16 cellular contexts compared by ENCODE assay signal in genomic region chr11:65814960-65815565, GRCh38. TPM values are rescaled to one million over a fixed set of nuclear protein-coding genes. Genes with fewer than 3 reads are reported as not detected.
A peak's percentile ranks its signal among the peaks of the same experiment; 100 is the strongest.
DNase-seq lines count a peak whose midpoint lies in the region; ATAC-seq lines count a peak whose summit lies in the region.
"Had no signal": no experiment of that assay in that cellular context is flagged by ENCODE, and none has a peak within 500 bp of the region (broad histone marks: within the 10 kb centered on the region; RNA-seq: fewer than 3 reads in every experiment).

No MANE protein-coding gene starts in this region.

- H3K4me1 Mint-ChIP-seq in T-helper 17 cell, result peaks cover 7% of the 10 kb centered on the region

- no peak overlapping the region for H4K8ac ChIP-seq in trophoblast cell (ENCODE audit: low read depth, low read length)

- H3K4me3 ChIP-seq in ACC112 (ENCODE audit: low read depth, low read length) (no peak overlapping the region), trophoblast cell (ENCODE audit: low read depth, low read length) (no peak overlapping the region)

- WGBS in trophoblast cell (ENCODE audit: extremely low coverage, insufficient coverage, insufficient read length), result no CpG with 5 or more reads among the region's 16 CpGs

- H3K4ac ChIP-seq in trophoblast cell (ENCODE audit: low read depth, low read length), result no peak overlapping the region

- H3K27ac Mint-ChIP-seq in T-helper 17 cell, result peak overlapping the region; percentile 47
- H3K27ac Mint-ChIP-seq: B cell; CD4-positive, CD25-positive, alpha-beta regulatory T cell had no signal

- H2AFZ ChIP-seq in ACC112 (ENCODE audit: low read length, unreplicated experiment), result no peak overlapping the region
- peak overlapping the region; percentile 32 for H2AFZ ChIP-seq in trophoblast cell (ENCODE audit: insufficient read depth, low read length, poor library complexity)

- no peak overlapping the region for H2AK5ac ChIP-seq in trophoblast cell (ENCODE audit: low read length)

- no peak overlapping the region for H4K12ac ChIP-seq in trophoblast cell (ENCODE audit: low read depth, low read length)

- peak overlapping the region; percentile 98 for H2BK5ac ChIP-seq in trophoblast cell (ENCODE audit: low read depth, low read length, poor library complexity)

- H3K4me1 ChIP-seq in ACC112 (ENCODE audit: control insufficient read depth, insufficient read depth, low read length, unreplicated experiment) (peaks cover 22% of the 10 kb centered on the region), trophoblast cell (ENCODE audit: control insufficient read depth in 1 of 2, insufficient read depth in 2 of 2, low read length in 2 of 2) (peaks cover 2 to 9% of the 10 kb centered on the region in 2 experiments)

- H3K36me3 ChIP-seq in ACC112 (ENCODE audit: insufficient read depth, low read length) (no peaks in the 10 kb centered on the region), trophoblast cell (ENCODE audit: control insufficient read depth in 1 of 2, insufficient read depth in 2 of 2, low read length in 2 of 2) (no peaks in the 10 kb centered on the region)

- H3K27me3 ChIP-seq in ACC112 (ENCODE audit: insufficient read depth, low read length) (no peaks in the 10 kb centered on the region), trophoblast cell (ENCODE audit: insufficient read depth, low read length) (no peaks in the 10 kb centered on the region)

- H4K91ac ChIP-seq in trophoblast cell (ENCODE audit: low read depth, low read length), result peak overlapping the region; percentile 95

- H3K14ac ChIP-seq in trophoblast cell (ENCODE audit: low read length), result peak overlapping the region; percentile 55

- peaks cover 16% of the 10 kb centered on the region for H3K79me1 ChIP-seq in trophoblast cell (ENCODE audit: low read length)

- H2BK120ac ChIP-seq in trophoblast cell (ENCODE audit: insufficient read depth, low read length, poor library complexity), result peak overlapping the region; percentile 61

- no peak for ATAC-seq in T-helper 17 cell
- ATAC-seq in HG03354 (IDR thresholded peaks at IDR 0.05; ENCODE audit: poor library complexity, severe bottlenecking, unreplicated experiment), result no peak

- no peak overlapping the region for H3K9ac ChIP-seq in trophoblast cell (ENCODE audit: low read length)

- no peaks in the 10 kb centered on the region for H3K27me3 Mint-ChIP-seq in T-helper 17 cell

- H3K27ac ChIP-seq in ACC112 (ENCODE audit: low read depth, low read length) (peak overlapping the region; percentile 64; the same call in 1 of the 2 replicates), trophoblast cell (ENCODE audit: low read depth, low read length) (peak overlapping the region; percentile 80), substantia nigra (ENCODE audit: low read depth, low read length, poor library complexity, severe bottlenecking) (no peak overlapping the region)

- H3K79me2 ChIP-seq in ACC112 (ENCODE audit: control insufficient read depth, insufficient read depth, low read length, unreplicated experiment), result peaks cover 9% of the 10 kb centered on the region
- no peaks in the 10 kb centered on the region for H3K79me2 ChIP-seq in trophoblast cell (ENCODE audit: control insufficient read depth, insufficient read depth, low read length, poor library complexity)

- in situ Hi-C loops in KBM-7 (cut with MboI; ENCODE audit: low pct_unique_long_range_greater_than_20kb, low sequenced_read_pairs), result no loop called here

- H3K9me3 ChIP-seq in T-helper 17 cell (ENCODE audit: control insufficient read depth, low read length, poor library complexity, severe bottlenecking) (no peaks in the 10 kb centered on the region), trophoblast cell (ENCODE audit: insufficient read depth, low read depth, low read length) (peaks cover 4% of the 10 kb centered on the region)

- DNase-seq in T-helper 17 cell (no peak), iPS-NIHi11 (ENCODE audit: low spot score) (peak; percentile 1), trophoblast cell (peak; percentile 81 to 91), substantia nigra (lab: John Stamatoyannopoulos, UW) (no peak), LoVo (ENCODE audit: low spot score) (no peak), KBM-7 (no peak)
- DNase-seq: 8988T; CD4-positive, CD25-positive, alpha-beta regulatory T cell; COR-L47; NCI-H1417; NCI-H187 treated with DMSO at 0.1 percent for 48 hours; NCI-H345; NCI-H524 treated with DMSO at 0.1 percent for 48 hours had no signal

- H3K18ac ChIP-seq in trophoblast cell (ENCODE audit: low read length), result no peak overlapping the region

- H3K23ac ChIP-seq in trophoblast cell (ENCODE audit: low read length), result no peak overlapping the region

- H3K36me3 Mint-ChIP-seq in T-helper 17 cell (ENCODE audit: low read depth), result peaks cover 2% of the 10 kb centered on the region
- H3K36me3 Mint-ChIP-seq: CD4-positive, CD25-positive, alpha-beta regulatory T cell had no signal

- H2BK12ac ChIP-seq in trophoblast cell (ENCODE audit: low read length), result no peak overlapping the region

- H3K4me2 ChIP-seq in trophoblast cell (ENCODE audit: low read length), result peak overlapping the region; percentile 21

- H3K4me3 Mint-ChIP-seq in T-helper 17 cell, result no peak overlapping the region
- H3K4me3 Mint-ChIP-seq: B cell; CD4-positive, CD25-positive, alpha-beta regulatory T cell had no signal

RNA-seq across cellular contexts. Expression of gene SNX32, which starts 18.7 kb away (rescaled TPM):
- total RNA-seq in T-helper 17 cell, result under 1 TPM; 0.27 to 0.34 TPM
- polyA plus RNA-seq in trophoblast cell (2013), result 0.22 and 0.27 TPM in 2 replicates

RNA-seq across cellular contexts. Expression of gene OVOL1, which starts 28.2 kb away (rescaled TPM):
- under 1 TPM in 1 of 2 donors, not detected in 1; 0.39 TPM for total RNA-seq in T-helper 17 cell
- polyA plus RNA-seq in trophoblast cell (2013), result 74.8 and 82.7 TPM in 2 replicates
- total RNA-seq: CD4-positive, CD25-positive, alpha-beta regulatory T cell had no signal
- polyA plus RNA-seq: CD4-positive, CD25-positive, alpha-beta regulatory T cell had no signal

RNA-seq across cellular contexts. Expression of gene AP5B1, which starts 34.3 kb away (rescaled TPM):
- 10 to 100 TPM; 12.5 to 17.4 TPM for total RNA-seq in T-helper 17 cell
- polyA plus RNA-seq in trophoblast cell (2013), result 13.5 and 14.6 TPM in 2 replicates

RNA-seq across cellular contexts. Expression of gene CFL1, which starts 42.9 kb away (rescaled TPM):
- total RNA-seq in T-helper 17 cell, result 100 to 1,000 TPM; 642 to 738 TPM
- 1,240 and 1,283 TPM in 2 replicates for polyA plus RNA-seq in trophoblast cell (2013)

RNA-seq across cellular contexts. Expression of gene MUS81, which starts 45.2 kb away (rescaled TPM):
- 10 to 100 TPM; 44.9 to 55.0 TPM for total RNA-seq in T-helper 17 cell
- 47.4 and 48.0 TPM in 2 replicates for polyA plus RNA-seq in trophoblast cell (2013)

Comparison
In these comparisons a context has a peak if more than half of its experiments do, and no peak if none do; other contexts are left out.
1. DNase-seq: peak in iPS-NIHi11 (single experiment) and trophoblast cell (2 of 2); none in T-helper 17 cell (0 of 3), substantia nigra (0 of 49), LoVo (single experiment) and KBM-7 (single experiment).